In genomic region chr1:226708967-226709396, GRCh38 we compare ENCODE assay signal across 10 cellular contexts. TPM values are rescaled to one million over a fixed set of nuclear protein-coding genes. Genes with fewer than 3 reads are reported as not detected.
A peak's percentile ranks its signal among the peaks of the same experiment; 100 is the strongest.
DNase-seq lines count a peak whose midpoint lies in the region; ATAC-seq and TF ChIP-seq lines count a peak whose summit lies in the region.
"Had no signal": no experiment of that assay in that cellular context is flagged by ENCODE, and none has a peak within 500 bp of the region (broad histone marks: within the 10 kb centered on the region; RNA-seq: fewer than 3 reads in every experiment).

No MANE protein-coding gene starts in this region.

- peaks cover under 1% of the 10 kb centered on the region for H3K9me3 ChIP-seq in left ventricle myocardium inferior (replicated peaks)

- no peaks in the 10 kb centered on the region for H3K36me3 ChIP-seq in left ventricle myocardium inferior

- DNase-seq in left ventricle myocardium inferior (no peak), left cardiac atrium (no peak), myocyte (ENCODE audit: low read depth) (peak; percentile 35), HPDE6-E6E7 (ENCODE audit: extremely low spot score) (no peak), NCI-H526 treated with DMSO at 0.1 percent for 48 hours (lab: John Stamatoyannopoulos, UW) (no peak)
- DNase-seq: NCI-H345 had no signal

- H3K4me3 ChIP-seq in left ventricle myocardium inferior: no peak overlapping the region

- intact Hi-C loops in left ventricle myocardium inferior (cut with micrococcal nuclease): no loop called here
- intact Hi-C loops in left cardiac atrium (cut with DNase I): no loop called here

- H3K4me1 ChIP-seq in left ventricle myocardium inferior: peaks cover 87% of the 10 kb centered on the region

- H3K27ac ChIP-seq in left ventricle myocardium inferior (replicated peaks): peak overlapping the region; percentile 80
- H3K27ac ChIP-seq in angular gyrus (ENCODE audit: low read depth, low read length): peak overlapping the region; percentile 15
- H3K27ac ChIP-seq: VCaP had no signal

- TF ChIP-seq CTCF in left ventricle myocardium inferior (IDR thresholded peaks at IDR 0.05; ENCODE audit: borderline replicate concordance): peak; percentile 9

- no peaks in the 10 kb centered on the region for H3K27me3 ChIP-seq in left ventricle myocardium inferior (ENCODE audit: low read depth)

- ATAC-seq in left cardiac atrium (no peak), GM18868 (IDR thresholded peaks at IDR 0.05; ENCODE audit: unreplicated experiment) (no peak), HG02763 (IDR thresholded peaks at IDR 0.05; ENCODE audit: unreplicated experiment) (no peak)

RNA-seq across cellular contexts. Expression of gene ITPKB, which starts 30.1 kb away (rescaled TPM):
- 15.7 TPM for total RNA-seq in left ventricle myocardium inferior
- 10 to 100 TPM; 13.8 to 18.3 TPM for total RNA-seq in left cardiac atrium
- 1.1 and 2.1 TPM in 2 replicates for total RNA-seq in myocyte
- polyA plus RNA-seq in myocyte (2012): 0.52 TPM
